Comparison of ENCODE assay signal across 1 cellular context in the genomic region with DNA sequence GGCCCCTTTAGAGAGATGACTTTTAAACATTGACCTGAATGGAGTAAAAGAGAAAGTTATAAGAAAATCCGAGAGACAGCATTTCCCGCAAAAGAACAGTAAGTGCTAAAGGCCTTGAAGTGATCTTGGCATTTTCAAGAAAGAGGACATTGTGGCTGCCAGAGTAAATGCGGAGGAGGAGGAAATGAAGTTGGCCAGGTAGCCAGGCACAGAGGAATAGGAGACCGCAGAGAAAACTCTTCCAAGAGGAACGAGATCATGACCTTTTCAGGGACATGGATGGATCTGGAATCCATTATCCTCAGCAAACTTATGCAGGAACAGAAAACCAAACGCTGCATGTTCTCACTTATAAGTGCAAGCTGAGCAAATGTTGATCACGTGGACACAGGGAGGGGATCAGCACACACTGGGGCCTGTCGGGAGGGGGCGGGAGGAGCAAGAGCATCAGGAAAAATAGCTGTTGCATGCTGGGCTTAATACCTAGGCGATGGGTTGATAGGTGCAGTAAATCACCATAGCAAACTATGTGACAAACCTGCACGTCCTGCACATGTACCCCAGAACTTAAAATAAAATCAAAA.
TF ChIP-seq lines count a peak whose summit lies in the region.

No MANE protein-coding gene starts in this region.

TF ChIP-seq in K562, 482 proteins besides CTCF, POLR2A, EP300 and RAD21 (continued from another document):
- TF ChIP-seq, protein P1, sequence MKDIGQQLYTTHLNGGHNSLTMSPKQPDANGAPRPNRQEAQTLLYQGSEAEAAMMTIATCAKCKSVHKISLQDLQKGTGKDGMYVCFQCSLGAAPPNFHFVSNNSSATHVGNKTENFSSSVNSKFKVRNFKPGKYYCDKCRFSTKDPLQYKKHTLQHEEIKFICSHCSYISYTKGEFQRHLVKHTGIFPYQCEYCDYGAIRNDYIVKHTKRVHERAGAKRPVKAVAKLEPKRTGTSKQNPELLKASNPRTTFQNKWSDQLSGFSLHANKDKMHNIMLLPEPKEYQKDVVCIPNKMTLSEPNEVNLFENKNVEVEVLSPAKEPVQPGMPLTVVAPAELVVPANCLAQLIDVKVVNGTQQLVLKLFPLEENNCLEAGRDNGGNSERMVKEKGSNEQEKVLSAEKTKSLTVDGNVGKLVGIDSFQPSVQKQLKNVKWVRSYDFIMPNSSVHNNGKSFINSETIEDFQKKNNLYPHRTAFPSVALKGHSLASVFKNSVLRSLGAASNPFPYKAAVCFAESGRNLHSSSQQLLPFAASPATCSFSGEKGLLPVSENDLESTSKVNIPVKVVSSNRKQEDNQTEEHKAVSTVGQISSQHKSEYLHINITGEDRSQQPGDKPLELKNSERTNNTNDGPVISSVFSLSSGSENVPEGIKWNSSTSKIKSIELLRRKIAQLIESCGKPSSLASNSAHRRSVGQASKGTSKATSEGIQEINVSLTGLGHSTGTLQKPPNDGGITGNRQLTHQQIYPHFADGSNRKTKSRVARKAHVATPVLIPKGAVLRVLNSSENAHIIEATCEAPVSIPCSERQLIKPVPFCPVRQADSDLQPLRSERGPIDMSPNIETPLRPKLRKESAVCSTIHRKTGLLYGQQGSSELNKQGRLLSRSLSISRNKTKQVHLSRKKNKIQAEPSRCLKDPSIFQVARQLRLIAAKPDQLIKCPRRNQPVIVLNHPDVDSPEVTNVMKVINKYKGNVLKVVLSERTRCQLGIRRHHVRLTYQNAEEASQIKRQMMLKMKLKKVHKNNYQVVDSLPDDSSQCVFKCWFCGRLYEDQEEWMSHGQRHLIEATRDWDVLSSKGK (CRISPR knock-in tag; IDR thresholded peaks at IDR 0.05) = no peak
- no peak for TF ChIP-seq CBX5 (IDR thresholded peaks at IDR 0.05; ENCODE audit: borderline replicate concordance, low read depth)
- TF ChIP-seq DACH1 (IDR thresholded peaks at IDR 0.05; ENCODE audit: partially characterized antibody) = no peak
- no peak for TF ChIP-seq SIRT6 (IDR thresholded peaks at IDR 0.05; ENCODE audit: low read depth, low read length)
- TF ChIP-seq, protein P2, sequence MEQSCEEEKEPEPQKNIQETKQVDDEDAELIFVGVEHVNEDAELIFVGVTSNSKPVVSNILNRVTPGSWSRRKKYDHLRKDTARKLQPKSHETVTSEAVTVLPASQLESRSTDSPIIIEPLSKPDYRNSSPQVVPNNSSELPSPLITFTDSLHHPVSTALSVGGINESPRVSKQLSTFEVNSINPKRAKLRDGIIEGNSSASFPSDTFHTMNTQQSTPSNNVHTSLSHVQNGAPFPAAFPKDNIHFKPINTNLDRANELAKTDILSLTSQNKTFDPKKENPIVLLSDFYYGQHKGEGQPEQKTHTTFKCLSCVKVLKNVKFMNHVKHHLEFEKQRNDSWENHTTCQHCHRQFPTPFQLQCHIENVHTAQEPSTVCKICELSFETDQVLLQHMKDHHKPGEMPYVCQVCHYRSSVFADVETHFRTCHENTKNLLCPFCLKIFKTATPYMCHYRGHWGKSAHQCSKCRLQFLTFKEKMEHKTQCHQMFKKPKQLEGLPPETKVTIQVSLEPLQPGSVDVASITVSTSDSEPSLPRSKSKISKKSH (CRISPR knock-in tag; IDR thresholded peaks at IDR 0.05) = no peak
- no peak for TF ChIP-seq RNF2 (IDR thresholded peaks at IDR 0.05)
TF ChIP-seq in K562: peak in this region for 1.
